ENCODE assay signal across 23 cellular contexts in the genomic region with DNA sequence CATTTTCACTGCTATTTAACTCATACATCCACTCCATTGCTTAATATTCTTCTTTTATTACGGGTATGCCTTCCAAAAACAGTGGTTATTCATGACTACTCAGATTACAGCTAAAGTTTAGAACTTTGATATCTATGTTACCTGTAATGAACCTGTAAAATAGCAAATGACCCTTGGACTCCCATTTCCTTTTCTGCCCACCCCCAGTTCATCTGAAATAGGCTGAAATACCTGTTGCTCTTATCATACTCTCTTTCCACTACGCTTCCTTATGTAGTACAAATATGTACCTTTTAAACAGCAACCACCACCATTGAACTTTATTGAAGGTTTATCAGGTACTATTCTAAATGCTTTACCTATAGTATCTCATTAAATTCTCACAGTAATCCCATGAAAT.
"Had no signal": no experiment of that assay in that cellular context is flagged by ENCODE, and none has a peak within 500 bp of the region (broad histone marks: within the 10 kb centered on the region; RNA-seq: fewer than 3 reads in every experiment).

No MANE protein-coding gene starts in this region.

- H3K4me3 ChIP-seq: breast epithelium, left ventricle myocardium inferior, ovary, skin epidermis, stomach, thyroid gland, upper lobe of left lung had no signal

- H3K27ac Mint-ChIP-seq: activated CD8-positive, alpha-beta T cell treated with anti-CD3 and anti-CD28 coated beads for 36 hours; activated naive CD4-positive, alpha-beta T cell treated with anti-CD3 and anti-CD28 coated beads, Interleukin-2, amount 50 U/mL, for 24 hours; activated naive CD8-positive, alpha-beta T cell treated with anti-CD3 and anti-CD28 coated beads, Interleukin-2, amount 50 U/mL, for 24 hours; activated T-helper 2 cell treated with anti-CD3 and anti-CD28 coated beads, Interferon-gamma antibody, Interleukin-2, Interleukin-4, amounts not matched to agents 10 μg/mL and 5 μg/mL and 100 μg/mL, durations not matched to agents 14 hours and 24 hours and 36 hours; dendritic cell treated with granulocyte-macrophage colony-stimulating factor and Interleukin-4, amounts not matched to agents 40 ng/mL and 50 ng/mL, for 4 days; endodermal cell; mesothelial cell of epicardium; naive thymus-derived CD4-positive, alpha-beta T cell; progenitor cell of endocrine pancreas; stimulated activated effector memory CD8-positive, alpha-beta T cell treated with anti-CD3 and anti-CD28 coated beads, Interleukin-12 subunit alpha, Interleukin-12 subunit beta, amount 100 ng/mL, for 72 hours; T-helper 1 cell treated with Interleukin-12 subunit alpha and Interleukin-12 subunit beta and Interleukin-4 antibody, amounts not matched to agents 30 μg/mL and 1 μg/mL, for 36 hours had no signal

- H3K4me3 Mint-ChIP-seq: activated CD8-positive, alpha-beta T cell treated with anti-CD3 and anti-CD28 coated beads for 36 hours; activated naive CD4-positive, alpha-beta T cell treated with anti-CD3 and anti-CD28 coated beads, Interleukin-2, amount 50 U/mL, for 24 hours; activated naive CD8-positive, alpha-beta T cell treated with anti-CD3 and anti-CD28 coated beads, Interleukin-2, amount 50 U/mL, for 24 hours; dendritic cell treated with granulocyte-macrophage colony-stimulating factor and Interleukin-4, amounts not matched to agents 40 ng/mL and 50 ng/mL, for 4 days; endodermal cell; mesothelial cell of epicardium; naive thymus-derived CD4-positive, alpha-beta T cell; stimulated activated effector memory CD8-positive, alpha-beta T cell treated with anti-CD3 and anti-CD28 coated beads, Interleukin-12 subunit alpha, Interleukin-12 subunit beta, amount 100 ng/mL, for 72 hours; T-helper 1 cell treated with Interleukin-12 subunit alpha and Interleukin-12 subunit beta and Interleukin-4 antibody, amounts not matched to agents 30 μg/mL and 1 μg/mL, for 36 hours had no signal

- H3K27me3 Mint-ChIP-seq: activated CD8-positive, alpha-beta T cell treated with anti-CD3 and anti-CD28 coated beads for 36 hours; activated naive CD4-positive, alpha-beta T cell treated with anti-CD3 and anti-CD28 coated beads, Interleukin-2, amount 50 U/mL, for 24 hours; activated naive CD8-positive, alpha-beta T cell treated with anti-CD3 and anti-CD28 coated beads, Interleukin-2, amount 50 U/mL, for 24 hours; dendritic cell treated with granulocyte-macrophage colony-stimulating factor and Interleukin-4, amounts not matched to agents 40 ng/mL and 50 ng/mL, for 4 days; naive thymus-derived CD4-positive, alpha-beta T cell; progenitor cell of endocrine pancreas had no signal

- H3K9me3 ChIP-seq: breast epithelium, left ventricle myocardium inferior, ovary, stomach, thyroid gland, upper lobe of left lung had no signal

- H3K27me3 ChIP-seq: breast epithelium, ovary, stomach, thyroid gland, upper lobe of left lung had no signal

- DNase-seq: activated CD4-positive, alpha-beta T cell treated with anti-CD3 and anti-CD28 coated beads, Interleukin-2, amount 50 U/mL, for 1 hour; activated naive CD8-positive, alpha-beta T cell treated with anti-CD3 and anti-CD28 coated beads, Interleukin-2, amount 50 U/mL, for 24 hours; activated T-cell treated with anti-CD3 and anti-CD28 coated beads, Interleukin-2, amount 50 U/mL, for 48 hours; central memory CD4-positive, alpha-beta T cell; left ventricle myocardium inferior; naive thymus-derived CD4-positive, alpha-beta T cell; ovary; stimulated activated CD4-positive, alpha-beta T cell treated with anti-CD3 and anti-CD28 coated beads, Interleukin-4, amount 100 ng/mL, for 24 hours; stomach; T-helper 9 cell; upper lobe of left lung had no signal

- H3K4me1 Mint-ChIP-seq: activated naive CD4-positive, alpha-beta T cell treated with anti-CD3 and anti-CD28 coated beads, Interleukin-2, amount 50 U/mL, for 24 hours; activated naive CD8-positive, alpha-beta T cell treated with anti-CD3 and anti-CD28 coated beads, Interleukin-2, amount 50 U/mL, for 24 hours; endodermal cell; mesothelial cell of epicardium; naive thymus-derived CD4-positive, alpha-beta T cell; stimulated activated effector memory CD8-positive, alpha-beta T cell treated with anti-CD3 and anti-CD28 coated beads, Interleukin-12 subunit alpha, Interleukin-12 subunit beta, amount 100 ng/mL, for 72 hours had no signal

- H3K9me3 Mint-ChIP-seq: activated CD8-positive, alpha-beta T cell treated with anti-CD3 and anti-CD28 coated beads for 36 hours; activated naive CD4-positive, alpha-beta T cell treated with anti-CD3 and anti-CD28 coated beads, Interleukin-2, amount 50 U/mL, for 24 hours; activated naive CD8-positive, alpha-beta T cell treated with anti-CD3 and anti-CD28 coated beads, Interleukin-2, amount 50 U/mL, for 24 hours; activated T-helper 2 cell treated with anti-CD3 and anti-CD28 coated beads, Interferon-gamma antibody, Interleukin-2, Interleukin-4, amounts not matched to agents 10 μg/mL and 5 μg/mL and 100 μg/mL, durations not matched to agents 14 hours and 24 hours and 36 hours; dendritic cell treated with granulocyte-macrophage colony-stimulating factor and Interleukin-4, amounts not matched to agents 40 ng/mL and 50 ng/mL, for 4 days; endodermal cell; mesothelial cell of epicardium; stimulated activated effector memory CD8-positive, alpha-beta T cell treated with anti-CD3 and anti-CD28 coated beads, Interleukin-12 subunit alpha, Interleukin-12 subunit beta, amount 100 ng/mL, for 72 hours; T-helper 1 cell treated with Interleukin-12 subunit alpha and Interleukin-12 subunit beta and Interleukin-4 antibody, amounts not matched to agents 30 μg/mL and 1 μg/mL, for 36 hours had no signal

- H3K4me1 ChIP-seq: breast epithelium, left ventricle myocardium inferior, thyroid gland, upper lobe of left lung had no signal

- ATAC-seq: naive thymus-derived CD4-positive, alpha-beta T cell had no signal

- H3K27ac ChIP-seq: breast epithelium, left ventricle myocardium inferior, ovary, skin epidermis, stomach, thyroid gland, upper lobe of left lung had no signal

- H3K36me3 ChIP-seq: breast epithelium, ovary, thyroid gland had no signal
